Comparison of ENCODE assay signal across 18 cellular contexts in the genomic region with DNA sequence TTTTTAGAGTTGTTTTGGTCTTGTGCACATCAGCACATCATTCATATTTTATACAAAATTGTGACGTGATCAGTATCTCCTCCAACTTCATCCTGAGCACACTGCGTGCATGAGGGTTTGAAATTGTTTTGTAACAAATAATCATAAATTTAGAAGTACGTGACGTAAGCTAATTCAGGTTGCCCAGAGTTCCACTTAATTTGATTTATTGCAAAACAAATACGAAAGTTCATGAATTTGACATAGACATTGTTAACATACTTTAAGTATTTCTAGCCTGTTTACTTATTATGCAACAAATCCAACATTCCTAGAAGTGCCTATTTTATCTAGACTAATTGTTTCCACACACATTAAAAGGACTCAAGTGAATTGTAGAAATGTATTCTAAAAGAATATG. TPM values are rescaled to one million over a fixed set of nuclear protein-coding genes. Genes with fewer than 3 reads are reported as not detected.
A peak's percentile ranks its signal among the peaks of the same experiment; 100 is the strongest.
DNase-seq lines count a peak whose midpoint lies in the region; ATAC-seq, FAIRE-seq and TF ChIP-seq lines count a peak whose summit lies in the region.
"Had no signal": no experiment of that assay in that cellular context is flagged by ENCODE, and none has a peak within 500 bp of the region (broad histone marks: within the 10 kb centered on the region; RNA-seq: fewer than 3 reads in every experiment).

No MANE protein-coding gene starts in this region.

- CTCF ChIA-PET in naive thymus-derived CD4-positive, alpha-beta T cell (lab: Charles Lee), result interaction anchor here (1.2 kb wide), 1 partner anchor 39 kb away, joined by 5 read pairs; no protein-coding TSS in a partner anchor

- no peaks in the 10 kb centered on the region for H3K27me3 Mint-ChIP-seq in naive thymus-derived CD4-positive, alpha-beta T cell

- no peak for TF ChIP-seq CTCF in right atrium auricular region (IDR thresholded peaks at IDR 0.05)

- no peak for TF ChIP-seq POLR2A in GM12891 (IDR thresholded peaks at IDR 0.05; ENCODE audit: low read depth, low read length)

- no peaks in the 10 kb centered on the region for H3K9me3 ChIP-seq in right atrium auricular region
- no peaks in the 10 kb centered on the region for H3K9me3 ChIP-seq in naive thymus-derived CD4-positive, alpha-beta T cell (ENCODE audit: control insufficient read depth in 2 of 3, low read length in 3 of 3)

- peaks cover 0 to 49% of the 10 kb centered on the region in 2 donors for H3K4me1 ChIP-seq in right atrium auricular region
- H3K4me1 ChIP-seq in naive thymus-derived CD4-positive, alpha-beta T cell (ENCODE audit: control insufficient read depth in 2 of 2, insufficient read depth in 2 of 2, low read length in 2 of 2), result peaks cover 22 to 28% of the 10 kb centered on the region in 2 donors

- H3K4me3 Mint-ChIP-seq in naive thymus-derived CD4-positive, alpha-beta T cell, result no peak overlapping the region
- H3K4me3 Mint-ChIP-seq: activated T-cell treated with anti-CD3 and anti-CD28 coated beads, Interleukin-2, amount 50 U/mL, for 4 hours; natural killer cell had no signal

- H3K9me3 Mint-ChIP-seq in naive thymus-derived CD4-positive, alpha-beta T cell, result no peaks in the 10 kb centered on the region
- H3K9me3 Mint-ChIP-seq: activated T-cell treated with anti-CD3 and anti-CD28 coated beads, Interleukin-2, amount 50 U/mL, for 4 hours; natural killer cell had no signal

- no peak overlapping the region for H3K4me3 ChIP-seq in right atrium auricular region
- no peak overlapping the region for H3K4me3 ChIP-seq in naive thymus-derived CD4-positive, alpha-beta T cell (ENCODE audit: low read length)

- H3K4me1 Mint-ChIP-seq in naive thymus-derived CD4-positive, alpha-beta T cell, result peaks cover 9 to 40% (median 27%) of the 10 kb centered on the region in 7 donors

- peaks cover 0 to 6% (median 0%) of the 10 kb centered on the region in 5 donors for H3K36me3 Mint-ChIP-seq in naive thymus-derived CD4-positive, alpha-beta T cell
- H3K36me3 Mint-ChIP-seq: natural killer cell had no signal

- H3K27me3 ChIP-seq in right atrium auricular region, result no peaks in the 10 kb centered on the region
- H3K27me3 ChIP-seq in naive thymus-derived CD4-positive, alpha-beta T cell (ENCODE audit: control insufficient read depth in 2 of 2, insufficient read depth in 2 of 2, low read length in 2 of 2), result no peaks in the 10 kb centered on the region

- intact Hi-C loops in left ventricle myocardium superior (cut with micrococcal nuclease), result no loop called here
- intact Hi-C loops in naive thymus-derived CD4-positive, alpha-beta T cell (cut with micrococcal nuclease), result loop anchor here (5.0 to 10.0 kb wide), 2 partner anchors 41 to 58 kb away; a partner anchor contains a TSS

- H3K27ac ChIP-seq in right atrium auricular region, result peak overlapping the region; percentile 66 to 84
- H3K27ac ChIP-seq in naive thymus-derived CD4-positive, alpha-beta T cell (ENCODE audit: low read depth, low read length), result no peak overlapping the region
- H3K27ac ChIP-seq: WERI-Rb-1 had no signal

- peak overlapping the region in 6 of 9 donors; percentile 17 to 73 (median 50) for H3K27ac Mint-ChIP-seq in naive thymus-derived CD4-positive, alpha-beta T cell

- FAIRE-seq in GM12891 (lab: Jason Lieb, UNC), result no peak
- FAIRE-seq: bronchial epithelial cell had no signal

- DNase-seq in right atrium auricular region (ENCODE audit: low spot score), result no peak
- no peak for DNase-seq in left ventricle myocardium superior
- DNase-seq in dedifferentiated amniotic fluid mesenchymal stem cell (ENCODE audit: extremely low spot score), result peak; percentile 48
- no peak for DNase-seq in naive thymus-derived CD4-positive, alpha-beta T cell
- DNase-seq in NCI-H345 treated with DMSO at 0.1 percent for 48 hours (lab: John Stamatoyannopoulos, UW; ENCODE audit: unreplicated experiment), result no peak
- no peak for DNase-seq in GM12891 (ENCODE audit: insufficient read length, low spot score)
- DNase-seq: activated T-cell treated with anti-CD3 and anti-CD28 coated beads, Interleukin-2, amount 50 U/mL, for 4 hours; C1 segment of cervical spinal cord; erythroblast; islet precursor cell; natural killer cell; NCI-H1417; NCI-H526; SHP77 treated with DMSO at 0.1 percent for 48 hours; WERI-Rb-1 had no signal

- no peak for ATAC-seq in left ventricle myocardium superior
- ATAC-seq in naive thymus-derived CD4-positive, alpha-beta T cell, result no peak
- ATAC-seq in GM19397 (IDR thresholded peaks at IDR 0.05; ENCODE audit: unreplicated experiment), result no peak
- ATAC-seq in HG03439 (IDR thresholded peaks at IDR 0.05; ENCODE audit: unreplicated experiment), result no peak

- POLR2A ChIA-PET in naive thymus-derived CD4-positive, alpha-beta T cell (lab: Charles Lee), result no interaction called here

- peaks cover 48% of the 10 kb centered on the region for H3K36me3 ChIP-seq in right atrium auricular region
- H3K36me3 ChIP-seq in naive thymus-derived CD4-positive, alpha-beta T cell (ENCODE audit: control insufficient read depth in 2 of 3, insufficient read depth in 3 of 3, low read length in 3 of 3), result peaks cover 0 to 9% (median 0%) of the 10 kb centered on the region in 3 experiments
- H3K36me3 ChIP-seq: WERI-Rb-1 had no signal

TF ChIP-seq in GM12891, 5 proteins besides CTCF, POLR2A, EP300 and RAD21:
- no peak for TF ChIP-seq PAX5 (IDR thresholded peaks at IDR 0.05; ENCODE audit: insufficient read depth, low read length, severe bottlenecking)
- no peak for TF ChIP-seq POU2F2 (IDR thresholded peaks at IDR 0.05; ENCODE audit: low read depth, low read length)

RNA-seq across cellular contexts. Expression of a gene that starts 48.3 kb away (rescaled TPM):
- total RNA-seq in right atrium auricular region (10 to 100 TPM; 10.8 to 13.4 TPM), left ventricle myocardium superior (10.8 TPM)
- 10 to 100 TPM in 1 of 5 experiments, 1 to 10 TPM in 4; 5.9 to 15.8 (median 7.7) TPM for total RNA-seq in naive thymus-derived CD4-positive, alpha-beta T cell
- polyA plus RNA-seq in naive thymus-derived CD4-positive, alpha-beta T cell, result 1 to 10 TPM; 4.4 to 5.4 TPM
- polyA plus RNA-seq in GM12891 (2012; ENCODE audit: low read depth, missing spikeins), result 8.0 TPM

RNA-seq across cellular contexts. Expression of a gene that starts 55.6 kb away (rescaled TPM):
- total RNA-seq in right atrium auricular region, result 1,000 to 10,000 TPM in 1 of 2 donors, 100 to 1,000 TPM in 1; 869 to 2,468 TPM
- 772 TPM for total RNA-seq in left ventricle myocardium superior
- total RNA-seq in naive thymus-derived CD4-positive, alpha-beta T cell, result 10 to 100 TPM; 14.9 to 26.4 (median 22.4) TPM
- 10 to 100 TPM; 35.4 to 40.0 TPM for polyA plus RNA-seq in naive thymus-derived CD4-positive, alpha-beta T cell
- 2.1 TPM for polyA plus RNA-seq in GM12891 (2012; ENCODE audit: low read depth, missing spikeins)

Comparison
In these comparisons a context has a peak if more than half of its experiments do, and no peak if none do; other contexts are left out.
1. RNA of a gene that starts 55.6 kb away (total RNA-seq): 869 to 2,468 TPM in right atrium auricular region and 772 TPM in left ventricle myocardium superior (single experiment); 14.9 to 26.4 TPM in naive thymus-derived CD4-positive, alpha-beta T cell; every median in the first group is over 10 times any median in the second.